24 cellular contexts compared by ENCODE assay signal in genomic region chr7:110973566-110973965, GRCh38.
"Had no signal": no experiment of that assay in that cellular context is flagged by ENCODE, and none has a peak within 500 bp of the region (broad histone marks: within the 10 kb centered on the region; RNA-seq: fewer than 3 reads in every experiment).

No MANE protein-coding gene starts in this region.

- H3K9me3 ChIP-seq: esophagus muscularis mucosa, gastroesophageal sphincter, heart left ventricle, left lung, lower lobe of right lung, mucosa of descending colon had no signal

- H3K4me1 ChIP-seq: esophagus muscularis mucosa, foreskin keratinocyte, gastroesophageal sphincter, heart left ventricle, left lung, lower lobe of right lung had no signal

- H3K27me3 Mint-ChIP-seq: naive B cell; naive thymus-derived CD8-positive, alpha-beta T cell had no signal

- H3K27ac Mint-ChIP-seq: immature natural killer cell, mesothelial cell of epicardium, naive B cell had no signal

- H3K4me3 Mint-ChIP-seq: immature natural killer cell; mesothelial cell of epicardium; naive B cell; naive thymus-derived CD8-positive, alpha-beta T cell had no signal

- H3K36me3 Mint-ChIP-seq: immature natural killer cell; mesothelial cell of epicardium; naive B cell; naive thymus-derived CD8-positive, alpha-beta T cell had no signal

- FAIRE-seq: endothelial cell of umbilical vein, frontal cortex had no signal

- ATAC-seq: foreskin keratinocyte; gastroesophageal sphincter; heart left ventricle; left cardiac atrium; left lung; left ventricle myocardium superior; lower lobe of right lung; mucosa of descending colon; naive thymus-derived CD8-positive, alpha-beta T cell had no signal

- H3K4me1 Mint-ChIP-seq: naive B cell had no signal

- H3K27ac ChIP-seq: coronary artery, esophagus muscularis mucosa, foreskin keratinocyte, gastroesophageal sphincter, heart left ventricle, hepatocyte, left lung, lower lobe of right lung had no signal

- DNase-seq: dermis blood vessel endothelial cell; dorsolateral prefrontal cortex; effector CD4-positive, alpha-beta T cell; effector memory CD4-positive, alpha-beta T cell; foreskin keratinocyte; heart left ventricle; hypothalamus; immature natural killer cell; islet precursor cell; left cardiac atrium; left lung; left ventricle myocardium superior; lower lobe of right lung; mesenchymal stem cell; mucosa of descending colon; naive B cell; naive thymus-derived CD8-positive, alpha-beta T cell had no signal

- H3K27me3 ChIP-seq: dorsolateral prefrontal cortex, esophagus muscularis mucosa, foreskin keratinocyte, gastroesophageal sphincter, heart left ventricle, hepatocyte, left lung had no signal

- H3K9me3 Mint-ChIP-seq: naive B cell had no signal

- H3K4me3 ChIP-seq: coronary artery, dorsolateral prefrontal cortex, esophagus muscularis mucosa, gastroesophageal sphincter, heart left ventricle, hepatocyte, left lung, lower lobe of right lung, mucosa of descending colon had no signal

- H3K36me3 ChIP-seq: esophagus muscularis mucosa, gastroesophageal sphincter, heart left ventricle, left lung, lower lobe of right lung had no signal
